In genomic region chr9:37565661-37566618, GRCh38 we compare ENCODE assay signal across 13 cellular contexts. TPM values are rescaled to one million over a fixed set of nuclear protein-coding genes. Genes with fewer than 3 reads are reported as not detected.
DNase-seq lines count a peak whose midpoint lies in the region; ATAC-seq and TF ChIP-seq lines count a peak whose summit lies in the region.
"Had no signal": no experiment of that assay in that cellular context is flagged by ENCODE, and none has a peak within 500 bp of the region (broad histone marks: within the 10 kb centered on the region; RNA-seq: fewer than 3 reads in every experiment).

No MANE protein-coding gene starts in this region.

- H3K18ac ChIP-seq in mesendoderm (ENCODE audit: low read length): no peak overlapping the region

- whole genome bisulfite sequencing in mesendoderm (ENCODE audit: extremely low coverage, insufficient coverage, low lambda C conversion rate): no CpG with 5 or more reads among the region's 7 CpGs

- no peaks in the 10 kb centered on the region for H3K36me3 ChIP-seq in mesendoderm (ENCODE audit: control insufficient read depth, insufficient read depth, low read length)

- no peaks in the 10 kb centered on the region for H3K79me1 ChIP-seq in mesendoderm (ENCODE audit: low read length)

- H3K36me3 Mint-ChIP-seq in WTC11 (peaks cover 26% of the 10 kb centered on the region), mesothelial cell of epicardium (peaks cover 27% of the 10 kb centered on the region)

- no peak overlapping the region for H3K9ac ChIP-seq in mesendoderm (ENCODE audit: low read length)

- H3K27ac ChIP-seq in mesendoderm (ENCODE audit: low read depth, low read length): no peak overlapping the region
- H3K27ac ChIP-seq: RWPE1, stomach had no signal

- in situ Hi-C loops in GM13977 (cut with MboI; ENCODE audit: low pct_unique_long_range_greater_than_20kb, low sequenced_read_pairs, unreplicated experiment): no loop called here

- H3K27ac Mint-ChIP-seq in WTC11 (no peak overlapping the region), mesothelial cell of epicardium (no peak overlapping the region)
- H3K27ac Mint-ChIP-seq: nephron progenitor cell had no signal

- H3K56ac ChIP-seq in mesendoderm (ENCODE audit: low read length): no peak overlapping the region

- H3K4me3 Mint-ChIP-seq in WTC11 (no peak overlapping the region), mesothelial cell of epicardium (no peak overlapping the region)
- H3K4me3 Mint-ChIP-seq: nephron progenitor cell had no signal

- H3K4me3 ChIP-seq in mesendoderm (ENCODE audit: low read length): no peak overlapping the region
- H3K4me3 ChIP-seq: stomach had no signal

- H4K5ac ChIP-seq in mesendoderm (ENCODE audit: low read length): no peak overlapping the region

- H3K27me3 Mint-ChIP-seq in WTC11 (ENCODE audit: low read depth): no peaks in the 10 kb centered on the region; the same call in none of the 2 replicates
- H3K27me3 Mint-ChIP-seq in mesothelial cell of epicardium (ENCODE audit: low read depth): no peaks in the 10 kb centered on the region

- no peak for TF ChIP-seq CTCF in GM13977 (IDR thresholded peaks at IDR 0.05; ENCODE audit: extremely low read depth, insufficient read depth, missing control alignments)
- TF ChIP-seq CTCF in WTC11 (IDR thresholded peaks at IDR 0.05): no peak
- TF ChIP-seq CTCF in mesothelial cell of epicardium (IDR thresholded peaks at IDR 0.05; ENCODE audit: unreplicated experiment): no peak

- H2BK15ac ChIP-seq in mesendoderm (replicated peaks; ENCODE audit: low read depth): no peak overlapping the region

- no peaks in the 10 kb centered on the region for H3K27me3 ChIP-seq in mesendoderm (ENCODE audit: insufficient read depth, low read length, poor library complexity)
- H3K27me3 ChIP-seq: stomach had no signal

- DNase-seq in GM13977 (ENCODE audit: low spot score) (peak; percentile 62), WTC11 (ENCODE audit: low spot score) (no peak), SHP77 treated with DMSO at 0.1 percent for 48 hours (lab: John Stamatoyannopoulos, UW) (no peak), mesendoderm (no peak), mesothelial cell of epicardium (ENCODE audit: low spot score in 2 of 2, unreplicated experiment in 2 of 2) (no peak), NCI-H524 (lab: John Stamatoyannopoulos, UW) (no peak)
- DNase-seq: NCI-H2029; nephron progenitor cell; stimulated activated CD4-positive, alpha-beta T cell treated with anti-CD3 and anti-CD28 coated beads, Interleukin-12 subunit alpha, Interleukin-12 subunit beta, amount 100 ng/mL, for 4 hours; stomach had no signal

- H3K23ac ChIP-seq in mesendoderm (ENCODE audit: low read length): no peak overlapping the region

- ATAC-seq in GM21423 (IDR thresholded peaks at IDR 0.05; ENCODE audit: unreplicated experiment) (peak; percentile 76), HG03095 (IDR thresholded peaks at IDR 0.05; ENCODE audit: unreplicated experiment) (peak; percentile 76), WTC11 (peak; percentile 79)

- no peak overlapping the region for H4K8ac ChIP-seq in mesendoderm (ENCODE audit: low read depth, low read length)

- H2BK120ac ChIP-seq in mesendoderm (ENCODE audit: low read depth, low read length): no peak overlapping the region

- POLR2A ChIA-PET in WTC11 (lab: Charles Lee): no interaction called here

- H3K4me1 Mint-ChIP-seq in WTC11 (peaks cover 18% of the 10 kb centered on the region), mesothelial cell of epicardium (no peaks in the 10 kb centered on the region)

- H3K79me2 ChIP-seq in mesendoderm (ENCODE audit: control insufficient read depth, insufficient read depth, low read length): no peaks in the 10 kb centered on the region

- no peak overlapping the region for H2BK5ac ChIP-seq in mesendoderm (ENCODE audit: low read length)

- no peak overlapping the region for H3K4ac ChIP-seq in mesendoderm (ENCODE audit: low read depth, low read length)

- H3K9me3 Mint-ChIP-seq in WTC11 (peaks cover 25% of the 10 kb centered on the region), mesothelial cell of epicardium (peaks cover 20% of the 10 kb centered on the region)

- CTCF ChIA-PET in WTC11 (lab: Charles Lee): interaction anchor here (0.6 to 1.7 kb wide), 5 partner anchors 9 to 219 kb away, joined by 3 to 7 read pairs (median 3); partner anchors contain the start of genes EXOSC3, FBXO10 and TOMM5

- no peak overlapping the region for H3K4me2 ChIP-seq in mesendoderm (ENCODE audit: low read length)

- no peaks in the 10 kb centered on the region for H3K4me1 ChIP-seq in mesendoderm (ENCODE audit: control insufficient read depth, low read depth, low read length)
- H3K4me1 ChIP-seq: stomach had no signal

- H2AK5ac ChIP-seq in mesendoderm (ENCODE audit: low read length): no peak overlapping the region

TF ChIP-seq in WTC11, 78 proteins besides CTCF, POLR2A, EP300 and RAD21:
- TF ChIP-seq, protein P1, sequence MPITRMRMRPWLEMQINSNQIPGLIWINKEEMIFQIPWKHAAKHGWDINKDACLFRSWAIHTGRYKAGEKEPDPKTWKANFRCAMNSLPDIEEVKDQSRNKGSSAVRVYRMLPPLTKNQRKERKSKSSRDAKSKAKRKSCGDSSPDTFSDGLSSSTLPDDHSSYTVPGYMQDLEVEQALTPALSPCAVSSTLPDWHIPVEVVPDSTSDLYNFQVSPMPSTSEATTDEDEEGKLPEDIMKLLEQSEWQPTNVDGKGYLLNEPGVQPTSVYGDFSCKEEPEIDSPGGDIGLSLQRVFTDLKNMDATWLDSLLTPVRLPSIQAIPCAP (CRISPR knock-in tag; IDR thresholded peaks at IDR 0.05): no peak
- TF ChIP-seq, protein P2, sequence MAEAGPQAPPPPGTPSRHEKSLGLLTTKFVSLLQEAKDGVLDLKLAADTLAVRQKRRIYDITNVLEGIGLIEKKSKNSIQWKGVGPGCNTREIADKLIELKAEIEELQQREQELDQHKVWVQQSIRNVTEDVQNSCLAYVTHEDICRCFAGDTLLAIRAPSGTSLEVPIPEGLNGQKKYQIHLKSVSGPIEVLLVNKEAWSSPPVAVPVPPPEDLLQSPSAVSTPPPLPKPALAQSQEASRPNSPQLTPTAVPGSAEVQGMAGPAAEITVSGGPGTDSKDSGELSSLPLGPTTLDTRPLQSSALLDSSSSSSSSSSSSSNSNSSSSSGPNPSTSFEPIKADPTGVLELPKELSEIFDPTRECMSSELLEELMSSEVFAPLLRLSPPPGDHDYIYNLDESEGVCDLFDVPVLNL (CRISPR knock-in tag; IDR thresholded peaks at IDR 0.05; ENCODE audit: borderline replicate concordance, low read depth): no peak
- TF ChIP-seq ETV6 (CRISPR knock-in tag; IDR thresholded peaks at IDR 0.05): no peak

RNA-seq across cellular contexts. Expression of gene FBXO10, which starts 10.2 kb away (rescaled TPM):
- total RNA-seq in WTC11 (2021): 14.0 to 14.7 TPM (median 14.4 TPM) in 3 replicates
- 5.3 TPM for polyA plus RNA-seq in mesendoderm (2013, experiment 1 of 2)
- 5.3 TPM for polyA plus RNA-seq in mesendoderm (2013, experiment 2 of 2)
- total RNA-seq in mesothelial cell of epicardium: 22.0 to 26.6 TPM (median 24.1 TPM) in 3 replicates

RNA-seq across cellular contexts. Expression of gene TOMM5, which starts 26.5 kb away (rescaled TPM):
- total RNA-seq in WTC11 (2021): 112 to 126 TPM (median 124 TPM) in 3 replicates
- polyA plus RNA-seq in mesendoderm (2013, experiment 1 of 2): 311 TPM
- polyA plus RNA-seq in mesendoderm (2013, experiment 2 of 2): 314 TPM
- 81.4 to 87.2 TPM (median 83.4 TPM) in 3 replicates for total RNA-seq in mesothelial cell of epicardium
